Comparison of ENCODE assay signal across 11 cellular contexts in the genomic region with DNA sequence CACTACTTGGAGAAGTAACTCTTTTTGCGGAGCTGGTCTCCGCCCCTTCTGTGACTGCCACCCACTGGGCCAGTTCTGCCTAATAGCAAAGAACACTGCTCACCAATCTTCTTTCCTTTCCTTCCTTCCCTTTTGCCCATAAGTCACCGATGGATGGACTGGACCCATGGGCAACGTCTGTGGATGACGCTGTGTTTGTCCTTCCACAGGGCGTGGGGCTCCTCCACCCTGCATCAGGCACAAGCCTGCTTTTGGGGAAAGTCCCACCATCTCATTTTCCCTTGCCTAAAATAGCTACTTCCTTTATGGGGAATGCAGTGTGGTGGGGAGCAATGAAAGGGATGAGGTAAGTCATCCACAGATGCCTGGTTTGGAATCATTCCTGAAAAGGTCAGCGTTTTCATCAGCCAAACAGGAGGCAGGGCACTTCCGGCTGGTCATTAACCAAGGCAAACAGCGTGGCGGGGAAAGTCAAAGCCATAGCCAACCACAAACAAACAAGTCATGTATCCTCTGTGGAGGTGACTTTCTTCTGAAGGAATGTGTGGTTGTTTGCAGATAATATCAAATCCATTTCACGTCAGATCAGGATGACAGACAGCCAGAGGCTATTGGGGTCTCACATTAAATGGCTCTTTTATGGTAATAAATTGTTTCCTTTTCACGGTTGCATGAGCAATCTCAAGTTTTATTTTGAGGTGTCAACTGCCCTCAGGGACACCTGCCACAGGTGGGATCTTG. TPM values are rescaled to one million over a fixed set of nuclear protein-coding genes. Genes with fewer than 3 reads are reported as not detected.
DNase-seq lines count a peak whose midpoint lies in the region; ATAC-seq and TF ChIP-seq lines count a peak whose summit lies in the region.
"Had no signal": no experiment of that assay in that cellular context is flagged by ENCODE, and none has a peak within 500 bp of the region (broad histone marks: within the 10 kb centered on the region; RNA-seq: fewer than 3 reads in every experiment).

No MANE protein-coding gene starts in this region.

- H3K4me3 ChIP-seq in epithelial cell of proximal tubule (ENCODE audit: low read depth, low read length): no peak overlapping the region

- peak; percentile 28 for DNase-seq in DMS79 (lab: John Stamatoyannopoulos, UW)
- DNase-seq in NCI-H69 (lab: John Stamatoyannopoulos, UW): peak; percentile 72
- DNase-seq in epithelial cell of proximal tubule (ENCODE audit: low read depth): peak; percentile 98
- DNase-seq in pulmonary artery endothelial cell (ENCODE audit: low read depth, low spot score): peak; percentile 87
- DNase-seq in NCI-H446 (lab: John Stamatoyannopoulos, UW): no peak
- DNase-seq: activated gamma-delta T cell, NCI-H2081 treated with DMSO at 0.1 percent for 48 hours, nucleus accumbens had no signal

- ATAC-seq in GM19324 (IDR thresholded peaks at IDR 0.05; ENCODE audit: low FRiP score, unreplicated experiment) (no peak), HG03108 (IDR thresholded peaks at IDR 0.05; ENCODE audit: unreplicated experiment) (no peak), GM18511 (IDR thresholded peaks at IDR 0.05; ENCODE audit: unreplicated experiment) (no peak)

- no peak for TF ChIP-seq CTCF in epithelial cell of proximal tubule (conservative IDR thresholded peaks at IDR 0.05; ENCODE audit: low read depth, low read length)

RNA-seq across cellular contexts. Expression of gene MED9, which starts 30.7 kb away (rescaled TPM):
- total RNA-seq in epithelial cell of proximal tubule (11.8 and 14.3 TPM in 2 replicates), pulmonary artery endothelial cell (10.9 and 14.6 TPM in 2 replicates)

RNA-seq across cellular contexts. Expression of gene RASD1, which starts 50.1 kb away (rescaled TPM):
- total RNA-seq in epithelial cell of proximal tubule: 1.2 and 1.4 TPM in 2 replicates
- 9.2 and 14.7 TPM in 2 replicates for total RNA-seq in pulmonary artery endothelial cell

Comparison
In these comparisons a context has a peak if more than half of its experiments do, and no peak if none do; other contexts are left out.
1. DNase-seq: peak in DMS79 (single experiment), NCI-H69 (single experiment), epithelial cell of proximal tubule (single experiment) and pulmonary artery endothelial cell (single experiment); none in NCI-H446 (0 of 2).